ENCODE assay signal across 8 cellular contexts in the genomic region with DNA sequence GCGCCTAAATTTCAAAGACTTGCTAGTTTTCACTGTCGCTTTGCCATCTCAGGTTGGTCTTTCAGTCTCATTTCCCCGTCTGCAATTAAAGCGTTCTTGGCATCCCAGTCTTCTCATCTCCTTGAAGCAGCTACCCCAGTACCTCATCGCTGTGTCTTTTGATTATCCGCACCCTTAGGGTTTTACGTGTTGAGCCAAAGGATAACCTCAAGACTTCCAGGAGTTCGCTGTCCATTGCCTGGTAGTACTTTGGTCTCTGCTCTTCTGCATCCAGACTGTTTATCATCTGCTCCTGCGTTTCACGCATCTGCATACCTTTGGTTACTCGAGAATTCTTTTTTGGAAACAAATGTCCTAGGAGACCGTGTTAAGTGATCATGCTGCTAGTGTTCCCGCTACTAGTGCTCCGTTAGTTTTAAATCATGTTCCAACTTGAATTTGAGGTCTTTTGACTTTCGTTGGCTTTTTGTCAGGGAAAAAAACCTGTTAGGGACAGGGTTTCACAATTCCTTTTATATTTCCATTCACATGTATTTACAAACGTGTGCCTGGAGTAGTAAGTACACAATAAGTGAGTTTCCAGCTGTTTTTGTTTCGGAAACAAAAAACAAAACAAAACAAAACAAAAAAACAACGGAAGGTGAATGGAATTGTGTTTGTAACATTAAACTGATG. TPM values are rescaled to one million over a fixed set of nuclear protein-coding genes. Genes with fewer than 3 reads are reported as not detected.
A peak's percentile ranks its signal among the peaks of the same experiment; 100 is the strongest.
DNase-seq lines count a peak whose midpoint lies in the region; ATAC-seq lines count a peak whose summit lies in the region.

No MANE protein-coding gene starts in this region.

- H3K27me3 ChIP-seq in HUES48 (ENCODE audit: control insufficient read depth, insufficient read depth, low read length), result no peaks in the 10 kb centered on the region

- peak overlapping the region; percentile 98 for H3K4me3 Mint-ChIP-seq in activated naive CD8-positive, alpha-beta T cell

- H3K4me1 Mint-ChIP-seq in activated naive CD8-positive, alpha-beta T cell (ENCODE audit: low read depth), result peaks cover 44% of the 10 kb centered on the region

- H3K9me3 Mint-ChIP-seq in activated naive CD8-positive, alpha-beta T cell (ENCODE audit: low read depth), result no peaks in the 10 kb centered on the region

- H3K27ac Mint-ChIP-seq in activated naive CD8-positive, alpha-beta T cell, result peak overlapping the region; percentile 81

- no peak for ATAC-seq in HG03354 (IDR thresholded peaks at IDR 0.05; ENCODE audit: poor library complexity, severe bottlenecking, unreplicated experiment)
- ATAC-seq in GM18502 (IDR thresholded peaks at IDR 0.05; ENCODE audit: poor library complexity, unreplicated experiment), result no peak

- H3K9ac ChIP-seq in HUES48 (ENCODE audit: low read depth, low read length), result peak overlapping the region; percentile 85

- DNase-seq in EL (peak; percentile 53), hepatic stellate cell (ENCODE audit: low spot score) (peak; percentile 52), renal cortical epithelial cell (ENCODE audit: low read depth) (peak; percentile 63), NCI-H446 (lab: John Stamatoyannopoulos, UW) (no peak)

- peak overlapping the region; percentile 83 for H3K4me3 ChIP-seq in HUES48 (ENCODE audit: low read depth, low read length)

- H3K36me3 Mint-ChIP-seq in activated naive CD8-positive, alpha-beta T cell, result peaks cover 3% of the 10 kb centered on the region

- H3K9me3 ChIP-seq in HUES48 (ENCODE audit: control insufficient read depth, insufficient read depth, low read length), result no peaks in the 10 kb centered on the region

- peak overlapping the region; percentile 98 for H3K27ac ChIP-seq in HUES48 (ENCODE audit: low read depth, low read length)

- H3K36me3 ChIP-seq in HUES48 (ENCODE audit: control insufficient read depth, insufficient read depth, low read length), result peaks cover 31% of the 10 kb centered on the region

- no peaks in the 10 kb centered on the region for H3K27me3 Mint-ChIP-seq in activated naive CD8-positive, alpha-beta T cell

- peaks cover 17% of the 10 kb centered on the region for H3K4me1 ChIP-seq in HUES48 (ENCODE audit: control insufficient read depth, insufficient read depth, low read length)

RNA-seq across cellular contexts. Expression of a gene that starts 0.9 kb away (rescaled TPM):
- total RNA-seq in renal cortical epithelial cell, result 18.9 and 56.8 TPM in 2 replicates

RNA-seq across cellular contexts. Expression of a gene that starts 10.4 kb away (rescaled TPM):
- 3.3 and 11.6 TPM in 2 replicates for total RNA-seq in renal cortical epithelial cell

RNA-seq across cellular contexts. Expression of a gene that starts 28.6 kb away (rescaled TPM):
- 16.5 and 18.5 TPM in 2 replicates for total RNA-seq in renal cortical epithelial cell

RNA-seq across cellular contexts. Expression of a gene that starts 36.5 kb away (rescaled TPM):
- 59.2 and 113 TPM in 2 replicates for total RNA-seq in renal cortical epithelial cell

Comparison
In these comparisons a context has a peak if more than half of its experiments do, and no peak if none do; other contexts are left out.
1. DNase-seq: peak in EL (single experiment), hepatic stellate cell (single experiment) and renal cortical epithelial cell (single experiment); none in NCI-H446 (0 of 2).